Comparison of ENCODE assay signal across 1 cellular context in the genomic region with DNA sequence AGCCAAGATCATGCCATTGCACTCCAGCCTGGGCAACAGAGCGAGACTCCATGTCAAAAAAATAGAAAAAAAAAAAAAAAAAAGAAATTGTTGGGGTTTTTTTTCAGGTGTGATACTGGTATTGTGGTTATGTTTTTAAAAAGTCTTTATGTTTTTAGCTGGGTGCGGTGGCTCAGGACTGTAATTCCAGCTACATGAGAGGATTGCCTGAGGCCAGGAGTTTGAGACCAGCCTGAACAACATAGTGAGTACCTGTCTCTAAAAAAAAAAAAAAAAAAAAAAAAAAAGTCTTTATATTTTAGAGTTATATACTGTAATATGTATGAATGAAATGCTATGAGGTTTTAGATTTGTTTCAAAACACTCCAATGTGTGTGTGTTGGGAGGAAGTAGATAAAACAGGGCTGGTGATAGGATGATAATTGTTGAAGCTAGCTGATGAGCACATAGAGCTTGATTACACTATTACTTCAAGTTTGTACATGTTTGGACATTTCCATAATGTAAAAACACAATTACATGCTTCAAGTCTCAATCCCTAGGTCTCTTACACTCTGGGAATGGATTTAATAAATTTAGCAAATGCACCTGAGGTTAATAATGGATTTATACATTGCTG.
TF ChIP-seq lines count a peak whose summit lies in the region.

No MANE protein-coding gene starts in this region.

TF ChIP-seq in WTC11, 78 proteins besides CTCF, POLR2A, EP300 and RAD21 (continued from another document):
- TF ChIP-seq, protein P1, sequence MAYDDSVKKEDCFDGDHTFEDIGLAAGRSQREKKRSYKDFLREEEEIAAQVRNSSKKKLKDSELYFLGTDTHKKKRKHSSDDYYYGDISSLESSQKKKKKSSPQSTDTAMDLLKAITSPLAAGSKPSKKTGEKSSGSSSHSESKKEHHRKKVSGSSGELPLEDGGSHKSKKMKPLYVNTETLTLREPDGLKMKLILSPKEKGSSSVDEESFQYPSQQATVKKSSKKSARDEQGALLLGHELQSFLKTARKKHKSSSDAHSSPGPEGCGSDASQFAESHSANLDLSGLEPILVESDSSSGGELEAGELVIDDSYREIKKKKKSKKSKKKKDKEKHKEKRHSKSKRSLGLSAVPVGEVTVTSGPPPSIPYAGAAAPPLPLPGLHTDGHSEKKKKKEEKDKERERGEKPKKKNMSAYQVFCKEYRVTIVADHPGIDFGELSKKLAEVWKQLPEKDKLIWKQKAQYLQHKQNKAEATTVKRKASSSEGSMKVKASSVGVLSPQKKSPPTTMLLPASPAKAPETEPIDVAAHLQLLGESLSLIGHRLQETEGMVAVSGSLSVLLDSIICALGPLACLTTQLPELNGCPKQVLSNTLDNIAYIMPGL (CRISPR knock-in tag; IDR thresholded peaks at IDR 0.05), result no peak
- TF ChIP-seq NFATC4 (CRISPR knock-in tag; IDR thresholded peaks at IDR 0.05), result no peak
- TF ChIP-seq MYBL2 (CRISPR knock-in tag; IDR thresholded peaks at IDR 0.05), result no peak
- no peak for TF ChIP-seq MXD4 (CRISPR knock-in tag; IDR thresholded peaks at IDR 0.05; ENCODE audit: borderline replicate concordance)
- no peak for TF ChIP-seq SMAD3 (CRISPR knock-in tag; IDR thresholded peaks at IDR 0.05; ENCODE audit: borderline replicate concordance)
TF ChIP-seq in WTC11: peak in this region for 0.
